Comparison of ENCODE assay signal across 8 cellular contexts in genomic region chrX:72131317-72132294, GRCh38. TPM values are rescaled to one million over a fixed set of nuclear protein-coding genes. Genes with fewer than 3 reads are reported as not detected.
DNase-seq lines count a peak whose midpoint lies in the region; ATAC-seq and TF ChIP-seq lines count a peak whose summit lies in the region.

Gene RTL5 (minus strand): TSS chrX:72131915.

- TF ChIP-seq CTCF in endothelial cell (IDR thresholded peaks at IDR 0.05; ENCODE audit: unreplicated experiment): no peak

- no peaks in the 10 kb centered on the region for H3K9me3 Mint-ChIP-seq in endothelial cell (ENCODE audit: unreplicated experiment)

- H3K36me3 Mint-ChIP-seq in endothelial cell (ENCODE audit: low read depth, unreplicated experiment): peaks cover 24% of the 10 kb centered on the region

- DNase-seq in NCI-H526 (lab: John Stamatoyannopoulos, UW) (peak; percentile 80 to 85), activated T-cell treated with anti-CD3 and anti-CD28 coated beads for 24 hours (ENCODE audit: low read depth) (peak; percentile 35), endothelial cell (ENCODE audit: low spot score) (peak; percentile 55), mesenteric fat pad (ENCODE audit: low spot score) (peak; percentile 90)
- peak; percentile 51 for DNase-seq in stimulated activated CD8-positive, alpha-beta memory T cell treated with anti-CD3 and anti-CD28 coated beads, Interleukin-12 subunit alpha, Interleukin-12 subunit beta, amount 100 ng/mL, for 4 hours (ENCODE audit: low read depth)

- peak within 1 kb of the TSS; percentile 74 for H3K4me3 Mint-ChIP-seq in endothelial cell (ENCODE audit: unreplicated experiment)

- no peak within 1 kb of the TSS for H3K27ac Mint-ChIP-seq in endothelial cell (ENCODE audit: unreplicated experiment)

- peak; percentile 69 for ATAC-seq in GM18519 (IDR thresholded peaks at IDR 0.05; ENCODE audit: low FRiP score, unreplicated experiment)
- ATAC-seq in HG03280 (IDR thresholded peaks at IDR 0.05; ENCODE audit: unreplicated experiment): peak; percentile 58
- no peak for ATAC-seq in GM21619 (IDR thresholded peaks at IDR 0.05; ENCODE audit: unreplicated experiment)

- H3K4me1 Mint-ChIP-seq in endothelial cell (ENCODE audit: unreplicated experiment): peaks cover 34% of the 10 kb centered on the region

- H3K27me3 Mint-ChIP-seq in endothelial cell (ENCODE audit: unreplicated experiment): peaks cover 10% of the 10 kb centered on the region

RNA-seq across cellular contexts. Expression of gene RTL5, which starts in this region (rescaled TPM):
- total RNA-seq in endothelial cell (ENCODE audit: unreplicated experiment) (8.5 TPM), mesenteric fat pad (7.5 TPM)

Comparison
In these comparisons a context has a peak if more than half of its experiments do, and no peak if none do; other contexts are left out.
1. DNase-seq: peak in every context shown above with its lines; median percentile 90 in mesenteric fat pad; 82 in NCI-H526; 55 in endothelial cell; 51 in stimulated activated CD8-positive, alpha-beta memory T cell treated with anti-CD3 and anti-CD28 coated beads, Interleukin-12 subunit alpha, Interleukin-12 subunit beta, amount 100 ng/mL, for 4 hours; 35 in activated T-cell treated with anti-CD3 and anti-CD28 coated beads for 24 hours.